11 cellular contexts compared by ENCODE assay signal in the genomic region with DNA sequence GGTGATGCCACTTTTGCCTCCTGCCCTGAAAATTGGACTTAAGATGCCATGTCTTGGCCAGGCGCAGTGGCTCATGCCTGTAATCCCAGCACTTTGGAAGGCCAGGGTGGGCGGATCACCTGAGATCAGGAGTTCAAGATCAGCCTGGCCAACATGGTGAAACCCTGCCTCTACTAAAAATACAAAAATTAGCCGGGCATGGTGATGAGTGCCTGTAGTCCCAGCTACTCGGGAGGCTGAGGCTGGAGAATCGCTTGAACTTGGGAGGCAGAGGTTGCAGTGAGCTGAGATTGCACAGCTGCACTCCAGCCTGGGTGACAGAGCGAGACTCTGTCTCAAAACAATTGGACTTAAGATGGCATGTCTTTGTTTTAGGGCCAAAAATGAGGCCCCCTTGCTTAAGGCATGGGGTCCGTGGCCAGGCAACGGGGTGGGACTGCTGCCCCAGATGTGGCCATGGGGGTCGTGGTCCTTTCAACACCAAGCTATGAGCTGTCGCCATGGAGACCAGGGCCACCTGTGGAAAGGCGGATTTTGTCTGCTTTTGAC. TPM values are rescaled to one million over a fixed set of nuclear protein-coding genes. Genes with fewer than 3 reads are reported as not detected.
DNase-seq lines count a peak whose midpoint lies in the region; ATAC-seq and TF ChIP-seq lines count a peak whose summit lies in the region.
"Not testable (repeated sequence)": the region's sequence is repeated elsewhere in the genome, so short reads cannot be mapped to it uniquely, and the experiment has no call there.
"Had no signal": no experiment of that assay in that cellular context is flagged by ENCODE, and none has a peak within 500 bp of the region (broad histone marks: within the 10 kb centered on the region; RNA-seq: fewer than 3 reads in every experiment).

No MANE protein-coding gene starts in this region.

- not testable (repeated sequence) for TF ChIP-seq EP300 in gastroesophageal sphincter (IDR thresholded peaks at IDR 0.05)

- peak overlapping the region; percentile 80 for H3K27ac ChIP-seq in 22Rv1
- H3K27ac ChIP-seq in HL-60 (replicated peaks) = peak overlapping the region; percentile 31
- peak overlapping the region; percentile 25; the same call in 1 of the 2 replicates for H3K27ac ChIP-seq in WERI-Rb-1
- H3K27ac ChIP-seq in gastroesophageal sphincter = peak overlapping the region in 3 of 4 donors; percentile 61 to 76 (median 65)
- H3K27ac ChIP-seq in right lobe of liver = peak overlapping the region; percentile 51 to 90 (median 70)
- H3K27ac ChIP-seq in osteoblast (ENCODE audit: low read depth, low read length) = peak overlapping the region; percentile 93
- peak overlapping the region; percentile 74 to 84 (median 79) for H3K27ac ChIP-seq in spleen

- H3K4me1 ChIP-seq in gastroesophageal sphincter (peaks cover 0 to 20% (median 5%) of the 10 kb centered on the region in 3 donors), right lobe of liver (peaks cover 0 to 18% (median 5%) of the 10 kb centered on the region in 4 donors), osteoblast (ENCODE audit: insufficient read depth, low read length) (peaks cover 19% of the 10 kb centered on the region), spleen (peaks cover 7 to 36% (median 21%) of the 10 kb centered on the region in 6 donors)

- not testable (repeated sequence) for H3K9me3 ChIP-seq in WERI-Rb-1 (ENCODE audit: severe bottlenecking); gastroesophageal sphincter; right lobe of liver; osteoblast (ENCODE audit: low read depth, low read length); spleen

- H2AFZ ChIP-seq in osteoblast (ENCODE audit: low read length) = not testable (repeated sequence)

- not testable (repeated sequence) for H3K79me2 ChIP-seq in osteoblast (ENCODE audit: insufficient read depth, low read length)

- intact Hi-C loops in right lobe of liver (cut with DNase I); spleen (cut with DNase I; ENCODE audit: low total_unique reads): not testable (repeated sequence)

- TF ChIP-seq CTCF in 22Rv1 (IDR thresholded peaks at IDR 0.05); HL-60 (IDR thresholded peaks at IDR 0.05; ENCODE audit: insufficient read depth, low read length); WERI-Rb-1 (IDR thresholded peaks at IDR 0.05; ENCODE audit: low read depth, low read length); choroid plexus epithelial cell (conservative IDR thresholded peaks at IDR 0.05; ENCODE audit: low read depth, low read length); gastroesophageal sphincter (IDR thresholded peaks at IDR 0.05); right lobe of liver (IDR thresholded peaks at IDR 0.05); osteoblast (IDR thresholded peaks at IDR 0.05; ENCODE audit: extremely low read depth, low read depth, low read length); spleen (IDR thresholded peaks at IDR 0.05 in 8 of 11, conservative IDR thresholded peaks at IDR 0.05 in 3 of 11): not testable (repeated sequence)

- not testable (repeated sequence) for ATAC-seq in gastroesophageal sphincter
- peak in 2 of 4 donors; percentile 4 to 24 for ATAC-seq in right lobe of liver

- not testable (repeated sequence) for TF ChIP-seq POLR2A in gastroesophageal sphincter (IDR thresholded peaks at IDR 0.05); right lobe of liver (IDR thresholded peaks at IDR 0.05); spleen (IDR thresholded peaks at IDR 0.05)

- H3K36me3 ChIP-seq in WERI-Rb-1 = peaks cover 14% of the 10 kb centered on the region
- peaks cover 0 to 54% of the 10 kb centered on the region in 2 donors for H3K36me3 ChIP-seq in gastroesophageal sphincter
- H3K36me3 ChIP-seq in right lobe of liver = peaks cover 0 to 25% (median 8%) of the 10 kb centered on the region in 4 donors
- H3K36me3 ChIP-seq in osteoblast (ENCODE audit: insufficient read depth, low read length) = not testable (repeated sequence)
- H3K36me3 ChIP-seq in spleen = peaks cover 0 to 79% (median 24%) of the 10 kb centered on the region in 6 donors

- H3K4me3 ChIP-seq in HL-60 (replicated peaks; ENCODE audit: insufficient read depth, low read length); WERI-Rb-1 (ENCODE audit: low read depth, low read length); choroid plexus epithelial cell (ENCODE audit: low read depth, low read length); gastroesophageal sphincter; right lobe of liver; osteoblast (ENCODE audit: insufficient read depth, low read length); spleen: not testable (repeated sequence)

- H3K4me2 ChIP-seq in osteoblast (ENCODE audit: insufficient read depth, low read length) = peak overlapping the region; percentile 11

- WGBS in gastroesophageal sphincter (ENCODE audit: low coverage in 1 of 2), 2 donors = 10 to 59% methylated on average over 2 to 4 of the region's 11 CpGs
- 33% methylated on average over 6 of the region's 11 CpGs for WGBS in right lobe of liver (ENCODE audit: insufficient coverage, low coverage, low lambda C conversion rate, missing lambda C conversion rate)
- 49 to 69% (median 56%) methylated on average over 11 of the region's 11 CpGs for WGBS in spleen, 5 donors

- not testable (repeated sequence) for H4K20me1 ChIP-seq in osteoblast (ENCODE audit: insufficient read depth, low read length)

- DNase-seq in HL-60 (ENCODE audit: low read depth in 1 of 2, low spot score in 1 of 2); WERI-Rb-1; right lobe of liver; osteoblast (ENCODE audit: insufficient read length, low spot score, missing footprints); spleen: not testable (repeated sequence)
- DNase-seq in choroid plexus epithelial cell (ENCODE audit: low read depth) = peak; percentile 50

- H3K27me3 ChIP-seq in HL-60 (ENCODE audit: insufficient read depth, poor library complexity, severe bottlenecking); WERI-Rb-1 (ENCODE audit: insufficient read depth, low read depth, severe bottlenecking); gastroesophageal sphincter; right lobe of liver; osteoblast (ENCODE audit: insufficient read depth, low read length); spleen (replicated peaks in 1 of 7): not testable (repeated sequence)

RNA-seq across cellular contexts. Expression of gene GDF15, which starts 21.6 kb away (rescaled TPM):
- total RNA-seq in gastroesophageal sphincter (1 to 10 TPM in 3 of 4 donors, under 1 TPM in 1; 0.62 to 3.7 (median 3.0) TPM), right lobe of liver (100 to 1,000 TPM in 2 of 6 experiments, 10 to 100 TPM in 2, 1 to 10 TPM in 1, under 1 TPM in 1; 0.88 to 160 (median 57.5) TPM), osteoblast (61.6 and 74.2 TPM in 2 replicates), spleen (10 to 100 TPM in 2 of 7 donors, 1 to 10 TPM in 5; 1.9 to 34.3 (median 4.3) TPM)
- 10 to 100 TPM in 1 of 3 donors, under 1 TPM in 2; 0.77 to 15.9 (median 0.96) TPM for polyA plus RNA-seq in spleen
- total RNA-seq: CD8-positive, alpha-beta T cell had no signal
- polyA plus RNA-seq: neural cell had no signal

RNA-seq across cellular contexts. Expression of gene PGPEP1, which starts 24.0 kb away (rescaled TPM):
- total RNA-seq in gastroesophageal sphincter (10 to 100 TPM; 15.0 to 38.2 (median 23.1) TPM), right lobe of liver (10 to 100 TPM; 33.0 to 55.5 (median 40.7) TPM), osteoblast (31.1 and 56.3 TPM in 2 replicates), spleen (10 to 100 TPM; 20.2 to 65.6 (median 45.1) TPM)
- 10 to 100 TPM in 1 of 3 donors, 1 to 10 TPM in 2; 9.3 to 17.3 (median 9.6) TPM for polyA plus RNA-seq in spleen

RNA-seq across cellular contexts. Expression of gene LRRC25, which starts 33.1 kb away (rescaled TPM):
- total RNA-seq in gastroesophageal sphincter (10 to 100 TPM in 1 of 4 donors, 1 to 10 TPM in 3; 1.9 to 19.0 (median 4.8) TPM), right lobe of liver (10 to 100 TPM in 1 of 6 experiments, 1 to 10 TPM in 5; 1.9 to 12.6 (median 3.2) TPM), osteoblast (0.88 and 1.1 TPM in 2 replicates), spleen (100 to 1,000 TPM in 3 of 7 donors, 10 to 100 TPM in 4; 82.2 to 164 (median 90.5) TPM)
- 10 to 100 TPM; 14.6 to 32.2 (median 16.0) TPM for polyA plus RNA-seq in spleen
- total RNA-seq: activated CD4-positive, alpha-beta T cell treated with anti-CD3 and anti-CD28 coated beads, Interleukin-2, amount 10 ng/mL, durations not matched to agents 24 days and 14 days had no signal
- polyA plus RNA-seq: neural cell had no signal

RNA-seq across cellular contexts. Expression of gene LSM4, which starts 41.5 kb away (rescaled TPM):
- total RNA-seq in gastroesophageal sphincter (100 to 1,000 TPM in 1 of 4 donors, 10 to 100 TPM in 3; 81.2 to 116 (median 94.5) TPM), right lobe of liver (100 to 1,000 TPM in 2 of 6 experiments, 10 to 100 TPM in 4; 37.6 to 139 (median 47.3) TPM), osteoblast (74.3 and 74.6 TPM in 2 replicates), spleen (10 to 100 TPM; 55.8 to 86.5 (median 65.1) TPM)
- polyA plus RNA-seq in spleen = 100 to 1,000 TPM in 2 of 3 donors, 10 to 100 TPM in 1; 91.6 to 192 (median 151) TPM

RNA-seq across cellular contexts. Expression of gene SSBP4, which starts 54.8 kb away (rescaled TPM):
- total RNA-seq in gastroesophageal sphincter = 10 to 100 TPM; 58.4 to 76.2 (median 61.3) TPM
- total RNA-seq in right lobe of liver = 10 to 100 TPM; 12.8 to 23.9 (median 15.9) TPM
- total RNA-seq in osteoblast = 77.8 and 90.8 TPM in 2 replicates
- total RNA-seq in spleen = 100 to 1,000 TPM in 1 of 7 donors, 10 to 100 TPM in 6; 56.3 to 103 (median 82.4) TPM
- polyA plus RNA-seq in spleen = 100 to 1,000 TPM in 1 of 3 donors, 10 to 100 TPM in 2; 80.6 to 143 (median 94.9) TPM

Comparison
In these comparisons a context has a peak if more than half of its experiments do, and no peak if none do; other contexts are left out.
1. H3K27ac ChIP-seq: peak in every context shown above with its lines; median percentile 93 in osteoblast; 80 in 22Rv1; 79 in spleen; 70 in right lobe of liver; 65 in gastroesophageal sphincter; 31 in HL-60; 25 in WERI-Rb-1.
2. RNA of gene LRRC25, which starts 33.1 kb away (total RNA-seq): 82.2 to 164 TPM in spleen; 1.9 to 19.0 TPM in gastroesophageal sphincter, 1.9 to 12.6 TPM in right lobe of liver and 0.88 to 1.1 TPM in osteoblast; every median in the first group is over 4 times any median in the second.